In genomic region chr2:237538001-237538720, GRCh38 we compare ENCODE assay signal across 26 cellular contexts. TPM values are rescaled to one million over a fixed set of nuclear protein-coding genes. Genes with fewer than 3 reads are reported as not detected.
DNase-seq lines count a peak whose midpoint lies in the region; ATAC-seq, FAIRE-seq and TF ChIP-seq lines count a peak whose summit lies in the region.
"Had no signal": no experiment of that assay in that cellular context is flagged by ENCODE, and none has a peak within 500 bp of the region (broad histone marks: within the 10 kb centered on the region; RNA-seq: fewer than 3 reads in every experiment).

No MANE protein-coding gene starts in this region.

- H2AFZ ChIP-seq in neural progenitor cell (replicated peaks) = no peak overlapping the region

- H3K4me3 Mint-ChIP-seq in neural progenitor cell = no peak overlapping the region
- H3K4me3 Mint-ChIP-seq: CD14-positive monocyte; CD8-positive, alpha-beta memory T cell had no signal

- H3K27me3 ChIP-seq in neural progenitor cell = no peaks in the 10 kb centered on the region
- H3K27me3 ChIP-seq: SJSA1 had no signal

- H3K27ac ChIP-seq in neural progenitor cell = no peak overlapping the region
- H3K27ac ChIP-seq: SJSA1 had no signal

- no peaks in the 10 kb centered on the region for H3K79me2 ChIP-seq in neural progenitor cell (ENCODE audit: low read depth)

- H4K20me1 ChIP-seq in neural progenitor cell (ENCODE audit: low read depth) = no peaks in the 10 kb centered on the region

- TF ChIP-seq CTCF in neural progenitor cell (IDR thresholded peaks at IDR 0.05) = no peak
- TF ChIP-seq CTCF in omental fat pad (IDR thresholded peaks at IDR 0.05) = no peak

- peaks cover 6% of the 10 kb centered on the region for H3K4me1 ChIP-seq in neural progenitor cell
- H3K4me1 ChIP-seq: SJSA1 had no signal

- FAIRE-seq in urothelium cell line (lab: Jason Lieb, UNC) = peak; percentile 52
- FAIRE-seq: GM12891, GM19239, H54 had no signal

- H3K36me3 ChIP-seq in neural progenitor cell = no peaks in the 10 kb centered on the region
- H3K36me3 ChIP-seq: SJSA1 had no signal

- no peak overlapping the region for H3K4me3 ChIP-seq in neural progenitor cell
- H3K4me3 ChIP-seq: SJSA1 had no signal

- peak overlapping the region; percentile 90 for H3K27ac Mint-ChIP-seq in neural progenitor cell
- H3K27ac Mint-ChIP-seq: CD14-positive monocyte had no signal

- H3K36me3 Mint-ChIP-seq in neural progenitor cell = no peaks in the 10 kb centered on the region
- H3K36me3 Mint-ChIP-seq: CD14-positive monocyte had no signal

- no peak for ATAC-seq in omental fat pad (ENCODE audit: low FRiP score)

- no peaks in the 10 kb centered on the region for H3F3A ChIP-seq in neural progenitor cell (ENCODE audit: low read depth)

- peaks cover 19% of the 10 kb centered on the region for H3K4me1 Mint-ChIP-seq in neural progenitor cell
- H3K4me1 Mint-ChIP-seq: CD8-positive, alpha-beta memory T cell had no signal

- no peak overlapping the region for H3K4me2 ChIP-seq in neural progenitor cell

- H3K9me3 Mint-ChIP-seq in neural progenitor cell = no peaks in the 10 kb centered on the region

- DNase-seq in EH (ENCODE audit: low read depth) = peak; percentile 22
- DNase-seq in ecto neural progenitor cell (ENCODE audit: low spot score) = peak; percentile 39
- no peak for DNase-seq in neural progenitor cell (ENCODE audit: low spot score)
- DNase-seq in urothelium cell line (ENCODE audit: low spot score) = no peak
- DNase-seq in omental fat pad (ENCODE audit: low spot score) = no peak
- no peak for DNase-seq in NCI-H2029 (lab: John Stamatoyannopoulos, UW)
- no peak for DNase-seq in activated CD4-positive, alpha-beta T cell treated with anti-CD3 and anti-CD28 coated beads, Interleukin-2, amount 50 U/mL, for 4 hours
- DNase-seq: CD8-positive, alpha-beta memory T cell; DMS 273 treated with DMSO at 0.1 percent for 48 hours; DMS79; GF-D8; NCI-H1092; NCI-H1417 treated with DMSO at 0.1 percent for 48 hours; NCI-H187 treated with DMSO at 0.1 percent for 48 hours; NCI-H2107; NCI-H510A; NCI-H69; Right ventricle myocardium superior; RPMI8226 had no signal

- no peak overlapping the region for H3K9ac ChIP-seq in neural progenitor cell

- no peaks in the 10 kb centered on the region for H3K9me3 ChIP-seq in neural progenitor cell (ENCODE audit: low read depth)
- H3K9me3 ChIP-seq: SJSA1 had no signal

- peaks cover 13% of the 10 kb centered on the region for H3K27me3 Mint-ChIP-seq in neural progenitor cell (ENCODE audit: insufficient read depth, low read depth)

RNA-seq across cellular contexts. Expression of gene PRLH, which starts 28.2 kb away (rescaled TPM):
- total RNA-seq in neural progenitor cell (ENCODE audit: low replicate concordance) (not detected in 2 replicates), omental fat pad (not detected)
- total RNA-seq: A673; CD8-positive, alpha-beta memory T cell; HT-29; Right ventricle myocardium superior; SJSA1 had no signal

RNA-seq across cellular contexts. Expression of gene MLPH, which starts 51.1 kb away (rescaled TPM):
- not detected in 2 replicates for total RNA-seq in neural progenitor cell (ENCODE audit: low replicate concordance)
- 10 to 100 TPM in 1 of 4 donors, 1 to 10 TPM in 3; 3.8 to 23.6 (median 6.4) TPM for total RNA-seq in omental fat pad
- total RNA-seq: A673; CD8-positive, alpha-beta memory T cell had no signal

RNA-seq across cellular contexts. Expression of gene RAB17, which starts 52.4 kb away (rescaled TPM):
- total RNA-seq in neural progenitor cell (ENCODE audit: low replicate concordance) = 0.43 TPM in 1 of 2 replicates, not detected in the other
- 1 to 10 TPM in 2 of 4 donors, under 1 TPM in 1, not detected in 1; 0.84 to 8.6 (median 3.5) TPM for total RNA-seq in omental fat pad
- total RNA-seq: CD8-positive, alpha-beta memory T cell had no signal

Comparison
In these comparisons a context has a peak if more than half of its experiments do, and no peak if none do; other contexts are left out.
1. DNase-seq: peak in EH (single experiment) and ecto neural progenitor cell (single experiment); none in neural progenitor cell (single experiment), urothelium cell line (single experiment), omental fat pad (single experiment), NCI-H2029 (single experiment) and activated CD4-positive, alpha-beta T cell treated with anti-CD3 and anti-CD28 coated beads, Interleukin-2, amount 50 U/mL, for 4 hours (0 of 2).